In the genomic region with DNA sequence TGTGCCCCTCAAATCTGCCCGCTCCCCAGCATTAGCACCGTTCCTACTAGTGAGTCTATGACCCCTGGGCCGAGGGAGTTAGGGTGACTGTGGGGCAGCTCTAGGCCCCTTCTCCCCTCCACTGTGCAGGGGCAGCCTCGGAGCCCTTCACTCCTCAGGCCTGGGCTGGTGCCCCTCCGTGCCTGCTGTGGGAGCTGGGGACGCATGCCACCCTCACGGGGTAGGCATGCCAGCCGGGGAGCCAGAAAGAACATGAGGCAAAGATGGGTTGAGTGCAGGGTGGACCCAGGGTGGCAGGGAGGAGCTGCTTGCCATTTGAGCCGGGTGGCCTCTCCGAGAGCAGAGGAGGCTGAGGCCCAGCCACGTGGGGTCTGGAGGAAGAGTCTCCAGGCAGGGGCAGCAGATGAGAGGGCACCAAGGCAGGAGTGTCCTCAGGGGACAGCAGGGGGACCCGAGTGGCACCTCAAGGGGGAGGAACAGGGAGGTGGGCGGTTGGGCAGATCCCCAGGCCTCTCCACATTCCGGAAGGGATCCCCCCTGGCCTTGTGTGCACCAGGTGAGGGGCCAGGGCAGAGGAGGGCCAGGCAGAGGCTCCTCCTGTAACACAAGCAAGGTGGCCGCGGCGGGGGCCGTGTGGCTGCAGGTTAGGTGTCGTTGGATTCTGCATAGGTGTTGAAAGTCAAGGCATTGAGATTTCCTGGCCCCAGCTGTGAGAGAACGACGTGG, we compare ENCODE assay signal across 17 cellular contexts. TPM values are rescaled to one million over a fixed set of nuclear protein-coding genes. Genes with fewer than 3 reads are reported as not detected.
DNase-seq lines count a peak whose midpoint lies in the region; ATAC-seq and TF ChIP-seq lines count a peak whose summit lies in the region.
"Had no signal": no experiment of that assay in that cellular context is flagged by ENCODE, and none has a peak within 500 bp of the region (broad histone marks: within the 10 kb centered on the region; RNA-seq: fewer than 3 reads in every experiment).

No MANE protein-coding gene starts in this region.

- H3K27ac Mint-ChIP-seq in endodermal cell = no peak overlapping the region
- H3K27ac Mint-ChIP-seq: CD4-positive, CD25-positive, alpha-beta regulatory T cell; CD8-positive, alpha-beta memory T cell had no signal

- no peaks in the 10 kb centered on the region for H3K4me1 Mint-ChIP-seq in endodermal cell
- H3K4me1 Mint-ChIP-seq: CD4-positive, CD25-positive, alpha-beta regulatory T cell; CD8-positive, alpha-beta memory T cell had no signal

- no peaks in the 10 kb centered on the region for H3K4me1 ChIP-seq in RWPE2 (ENCODE audit: insufficient read depth, poor library complexity, severe bottlenecking)
- H3K4me1 ChIP-seq in endodermal cell (ENCODE audit: control insufficient read depth, insufficient read depth, low read length) = no peaks in the 10 kb centered on the region
- H3K4me1 ChIP-seq: BE2C had no signal

- H3K27ac ChIP-seq in RWPE2 (ENCODE audit: poor library complexity, severe bottlenecking) = no peak overlapping the region
- H3K27ac ChIP-seq in endodermal cell (ENCODE audit: low read depth, low read length) = no peak overlapping the region

- no peaks in the 10 kb centered on the region for H3K36me3 Mint-ChIP-seq in endodermal cell (ENCODE audit: low read depth)

- H3K9ac ChIP-seq in endodermal cell (ENCODE audit: extremely low read depth, low read length, poor library complexity, severe bottlenecking) = no peak overlapping the region

- H3K9me3 Mint-ChIP-seq in endodermal cell = peaks cover 22% of the 10 kb centered on the region

- H3K9me3 ChIP-seq in RWPE2 (ENCODE audit: severe bottlenecking) (peaks cover 35% of the 10 kb centered on the region), endodermal cell (ENCODE audit: control insufficient read depth, low read length) (peaks cover under 1% of the 10 kb centered on the region), MG63 (peaks cover 10% of the 10 kb centered on the region)

- H3K36me3 ChIP-seq in H7 (replicated peaks; ENCODE audit: control insufficient read depth, insufficient read depth, low read length) (no peaks in the 10 kb centered on the region), RWPE2 (ENCODE audit: low read depth) (no peaks in the 10 kb centered on the region), endodermal cell (ENCODE audit: control insufficient read depth, insufficient read depth, low read length) (no peaks in the 10 kb centered on the region), MG63 (no peaks in the 10 kb centered on the region)
- H3K36me3 ChIP-seq: BE2C had no signal

- no peaks in the 10 kb centered on the region for H3K27me3 ChIP-seq in H7 (ENCODE audit: control insufficient read depth, insufficient read depth, low read length)
- no peaks in the 10 kb centered on the region for H3K27me3 ChIP-seq in RWPE2 (ENCODE audit: insufficient read depth, poor library complexity, severe bottlenecking)
- H3K27me3 ChIP-seq in endodermal cell (ENCODE audit: control insufficient read depth, insufficient read depth, low read length, poor library complexity, severe bottlenecking) = no peaks in the 10 kb centered on the region
- no peaks in the 10 kb centered on the region for H3K27me3 ChIP-seq in MG63
- H3K27me3 ChIP-seq: BE2C had no signal

- TF ChIP-seq CTCF in RWPE2 (IDR thresholded peaks at IDR 0.05; ENCODE audit: poor library complexity, severe bottlenecking) (no peak), endodermal cell (conservative IDR thresholded peaks at IDR 0.05) (no peak)

- ATAC-seq in RWPE2 (ENCODE audit: low read depth) (no peak), HG03139 (IDR thresholded peaks at IDR 0.05; ENCODE audit: unreplicated experiment) (no peak)
- ATAC-seq: GM12878 had no signal

- WGBS in endodermal cell (ENCODE audit: insufficient coverage in 1 of 2, insufficient read length in 1 of 2), 2 experiments = 78 to 88% methylated on average over 12 to 21 of the region's 21 CpGs

- no peak overlapping the region for H3K4me3 ChIP-seq in H7 (ENCODE audit: insufficient read depth, low read depth, low read length)
- H3K4me3 ChIP-seq in RWPE2 (ENCODE audit: severe bottlenecking) = no peak overlapping the region
- H3K4me3 ChIP-seq in endodermal cell (ENCODE audit: low read length) = no peak overlapping the region
- H3K4me3 ChIP-seq in MG63 = no peak overlapping the region
- H3K4me3 ChIP-seq: GM12878 had no signal

- H3K4me3 Mint-ChIP-seq in endodermal cell = no peak overlapping the region
- H3K4me3 Mint-ChIP-seq: CD4-positive, CD25-positive, alpha-beta regulatory T cell; CD8-positive, alpha-beta memory T cell had no signal

- peak; percentile 63 for DNase-seq in H7
- peak; percentile 83 for DNase-seq in RWPE2 (ENCODE audit: low spot score)
- peak; percentile 61 for DNase-seq in endodermal cell
- DNase-seq in MG63 = no peak
- DNase-seq: ACHN; BE2C; C1 segment of cervical spinal cord; CD4-positive, CD25-positive, alpha-beta regulatory T cell; CD8-positive, alpha-beta memory T cell; COR-L47; DMS 273 treated with DMSO at 0.1 percent for 48 hours; DMS53; DND-41; EL; KG1 had no signal

- peaks cover 25% of the 10 kb centered on the region for H3K27me3 Mint-ChIP-seq in endodermal cell (ENCODE audit: insufficient read depth)
- H3K27me3 Mint-ChIP-seq: CD4-positive, CD25-positive, alpha-beta regulatory T cell had no signal

RNA-seq across cellular contexts. Expression of a gene that starts 18.6 kb away (rescaled TPM):
- total RNA-seq in H7 (2014; rRNA removed; shearing (Covaris generic)) = 67.6 and 68.6 TPM in 2 replicates
- total RNA-seq in endodermal cell = 10 to 100 TPM; 89.1 to 91.1 TPM
- 74.6 TPM for polyA plus RNA-seq in endodermal cell (2013, experiment 1 of 2)
- polyA plus RNA-seq in endodermal cell (2013, experiment 2 of 2) = 61.5 TPM
- total RNA-seq in MG63 (2014; rRNA removed; shearing (Covaris generic); ENCODE audit: low replicate concordance) = 59.2 and 81.7 TPM in 2 replicates

RNA-seq across cellular contexts. Expression of a gene that starts 38.0 kb away (rescaled TPM):
- 5.2 and 8.0 TPM in 2 replicates for total RNA-seq in H7 (2014; rRNA removed; shearing (Covaris generic))
- 10 to 100 TPM; 25.5 to 39.9 TPM for total RNA-seq in endodermal cell
- 23.0 TPM for polyA plus RNA-seq in endodermal cell (2013, experiment 1 of 2)
- polyA plus RNA-seq in endodermal cell (2013, experiment 2 of 2) = 24.8 TPM
- 3.6 and 5.7 TPM in 2 replicates for total RNA-seq in MG63 (2014; rRNA removed; shearing (Covaris generic); ENCODE audit: low replicate concordance)

RNA-seq across cellular contexts. Expression of a gene that starts 39.5 kb away (rescaled TPM):
- 413 and 501 TPM in 2 replicates for total RNA-seq in H7 (2014; rRNA removed; shearing (Covaris generic))
- total RNA-seq in endodermal cell = 100 to 1,000 TPM; 279 to 280 TPM
- polyA plus RNA-seq in endodermal cell (2013, experiment 1 of 2) = 253 TPM
- polyA plus RNA-seq in endodermal cell (2013, experiment 2 of 2) = 256 TPM
- total RNA-seq in MG63 (2014; rRNA removed; shearing (Covaris generic); ENCODE audit: low replicate concordance) = 1,085 and 1,523 TPM in 2 replicates

RNA-seq across cellular contexts. Expression of a gene that starts 39.9 kb away (rescaled TPM):
- total RNA-seq in H7 (2014; rRNA removed; shearing (Covaris generic)) = 15.1 and 25.1 TPM in 2 replicates
- total RNA-seq in endodermal cell = 10 to 100 TPM; 23.2 to 28.8 TPM
- polyA plus RNA-seq in endodermal cell (2013, experiment 1 of 2) = 26.8 TPM
- 25.7 TPM for polyA plus RNA-seq in endodermal cell (2013, experiment 2 of 2)
- 5.8 and 7.5 TPM in 2 replicates for total RNA-seq in MG63 (2014; rRNA removed; shearing (Covaris generic); ENCODE audit: low replicate concordance)
